ENCODE assay signal across 2 cellular contexts in the genomic region with DNA sequence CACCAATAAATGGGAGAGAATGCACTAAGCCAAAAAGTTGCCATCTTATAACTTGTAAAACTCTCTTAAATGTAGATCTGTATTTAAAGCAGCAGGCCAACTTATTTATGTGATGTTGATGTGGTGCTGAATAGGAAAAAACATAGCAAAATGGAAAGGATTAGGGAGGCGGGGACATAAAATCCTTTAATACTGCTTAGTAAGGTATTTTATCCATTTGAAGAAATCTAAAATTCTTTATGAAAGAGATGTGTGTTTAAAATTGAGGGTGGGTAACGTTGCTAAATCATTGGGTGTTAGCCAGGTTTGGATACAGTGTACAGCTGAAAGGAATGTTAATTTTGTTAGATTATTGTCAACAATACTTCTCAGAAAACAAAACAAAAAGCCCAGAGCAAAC.
A peak's percentile ranks its signal among the peaks of the same experiment; 100 is the strongest.
TF ChIP-seq lines count a peak whose summit lies in the region.

No MANE protein-coding gene starts in this region.

TF ChIP-seq in HepG2, 621 proteins besides CTCF, POLR2A, EP300 and RAD21:
- TF ChIP-seq, protein P1, sequence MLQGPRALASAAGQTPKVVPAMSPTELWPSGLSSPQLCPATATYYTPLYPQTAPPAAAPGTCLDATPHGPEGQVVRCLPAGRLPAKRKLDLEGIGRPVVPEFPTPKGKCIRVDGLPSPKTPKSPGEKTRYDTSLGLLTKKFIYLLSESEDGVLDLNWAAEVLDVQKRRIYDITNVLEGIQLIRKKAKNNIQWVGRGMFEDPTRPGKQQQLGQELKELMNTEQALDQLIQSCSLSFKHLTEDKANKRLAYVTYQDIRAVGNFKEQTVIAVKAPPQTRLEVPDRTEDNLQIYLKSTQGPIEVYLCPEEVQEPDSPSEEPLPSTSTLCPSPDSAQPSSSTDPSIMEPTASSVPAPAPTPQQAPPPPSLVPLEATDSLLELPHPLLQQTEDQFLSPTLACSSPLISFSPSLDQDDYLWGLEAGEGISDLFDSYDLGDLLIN (CRISPR knock-in tag; IDR thresholded peaks at IDR 0.05; ENCODE audit: borderline replicate concordance) = no peak
- TF ChIP-seq MAFF (IDR thresholded peaks at IDR 0.05; ENCODE audit: low read depth, low read length) (peak; percentile 63), SP5 (CRISPR knock-in tag; IDR thresholded peaks at IDR 0.05; ENCODE audit: borderline replicate concordance, low read depth) (no peak), MAFK (conservative IDR thresholded peaks at IDR 0.05 in 1 of 2, IDR thresholded peaks at IDR 0.05 in 1 of 2; ENCODE audit: low read length in 2 of 2) (peak; percentile 48 to 79; a peak in 2 of 4 replicates), ZBTB7B (CRISPR knock-in tag; IDR thresholded peaks at IDR 0.05) (no peak)
- TF ChIP-seq, protein P2, sequence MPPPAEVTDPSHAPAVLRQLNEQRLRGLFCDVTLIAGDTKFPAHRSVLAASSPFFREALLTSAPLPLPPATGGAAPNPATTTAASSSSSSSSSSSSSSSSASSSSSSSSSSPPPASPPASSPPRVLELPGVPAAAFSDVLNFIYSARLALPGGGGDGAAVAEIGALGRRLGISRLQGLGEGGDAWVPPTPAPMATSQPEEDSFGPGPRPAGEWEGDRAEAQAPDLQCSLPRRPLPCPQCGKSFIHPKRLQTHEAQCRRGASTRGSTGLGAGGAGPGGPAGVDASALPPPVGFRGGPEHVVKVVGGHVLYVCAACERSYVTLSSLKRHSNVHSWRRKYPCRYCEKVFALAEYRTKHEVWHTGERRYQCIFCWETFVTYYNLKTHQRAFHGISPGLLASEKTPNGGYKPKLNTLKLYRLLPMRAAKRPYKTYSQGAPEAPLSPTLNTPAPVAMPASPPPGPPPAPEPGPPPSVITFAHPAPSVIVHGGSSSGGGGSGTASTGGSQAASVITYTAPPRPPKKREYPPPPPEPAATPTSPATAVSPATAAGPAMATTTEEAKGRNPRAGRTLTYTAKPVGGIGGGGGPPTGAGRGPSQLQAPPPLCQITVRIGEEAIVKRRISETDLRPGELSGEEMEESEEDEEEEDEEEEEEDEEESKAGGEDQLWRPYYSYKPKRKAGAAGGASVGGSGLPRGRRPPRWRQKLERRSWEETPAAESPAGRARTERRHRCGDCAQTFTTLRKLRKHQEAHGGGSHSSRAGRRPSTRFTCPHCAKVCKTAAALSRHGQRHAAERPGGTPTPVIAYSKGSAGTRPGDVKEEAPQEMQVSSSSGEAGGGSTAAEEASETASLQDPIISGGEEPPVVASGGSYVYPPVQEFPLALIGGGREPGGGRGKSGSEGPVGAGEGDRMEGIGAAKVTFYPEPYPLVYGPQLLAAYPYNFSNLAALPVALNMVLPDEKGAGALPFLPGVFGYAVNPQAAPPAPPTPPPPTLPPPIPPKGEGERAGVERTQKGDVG (CRISPR knock-in tag; IDR thresholded peaks at IDR 0.05; ENCODE audit: borderline replicate concordance) = no peak

TF ChIP-seq in WTC11, 78 proteins besides CTCF, POLR2A, EP300 and RAD21:
- TF ChIP-seq JUN (CRISPR knock-in tag; IDR thresholded peaks at IDR 0.05) (no peak), ZBTB21 (CRISPR knock-in tag; IDR thresholded peaks at IDR 0.05; ENCODE audit: borderline replicate concordance) (no peak), NR1H2 (CRISPR knock-in tag; IDR thresholded peaks at IDR 0.05) (no peak), ELF4 (CRISPR knock-in tag; IDR thresholded peaks at IDR 0.05; ENCODE audit: low read depth) (no peak), CREM (CRISPR knock-in tag; IDR thresholded peaks at IDR 0.05) (no peak)
- TF ChIP-seq, protein P3, sequence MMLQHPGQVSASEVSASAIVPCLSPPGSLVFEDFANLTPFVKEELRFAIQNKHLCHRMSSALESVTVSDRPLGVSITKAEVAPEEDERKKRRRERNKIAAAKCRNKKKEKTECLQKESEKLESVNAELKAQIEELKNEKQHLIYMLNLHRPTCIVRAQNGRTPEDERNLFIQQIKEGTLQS (CRISPR knock-in tag; conservative IDR thresholded peaks at IDR 0.05) = no peak
- TF ChIP-seq, protein P4, sequence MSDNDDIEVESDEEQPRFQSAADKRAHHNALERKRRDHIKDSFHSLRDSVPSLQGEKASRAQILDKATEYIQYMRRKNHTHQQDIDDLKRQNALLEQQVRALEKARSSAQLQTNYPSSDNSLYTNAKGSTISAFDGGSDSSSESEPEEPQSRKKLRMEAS (CRISPR knock-in tag; IDR thresholded peaks at IDR 0.05) = no peak
- TF ChIP-seq, protein P5, sequence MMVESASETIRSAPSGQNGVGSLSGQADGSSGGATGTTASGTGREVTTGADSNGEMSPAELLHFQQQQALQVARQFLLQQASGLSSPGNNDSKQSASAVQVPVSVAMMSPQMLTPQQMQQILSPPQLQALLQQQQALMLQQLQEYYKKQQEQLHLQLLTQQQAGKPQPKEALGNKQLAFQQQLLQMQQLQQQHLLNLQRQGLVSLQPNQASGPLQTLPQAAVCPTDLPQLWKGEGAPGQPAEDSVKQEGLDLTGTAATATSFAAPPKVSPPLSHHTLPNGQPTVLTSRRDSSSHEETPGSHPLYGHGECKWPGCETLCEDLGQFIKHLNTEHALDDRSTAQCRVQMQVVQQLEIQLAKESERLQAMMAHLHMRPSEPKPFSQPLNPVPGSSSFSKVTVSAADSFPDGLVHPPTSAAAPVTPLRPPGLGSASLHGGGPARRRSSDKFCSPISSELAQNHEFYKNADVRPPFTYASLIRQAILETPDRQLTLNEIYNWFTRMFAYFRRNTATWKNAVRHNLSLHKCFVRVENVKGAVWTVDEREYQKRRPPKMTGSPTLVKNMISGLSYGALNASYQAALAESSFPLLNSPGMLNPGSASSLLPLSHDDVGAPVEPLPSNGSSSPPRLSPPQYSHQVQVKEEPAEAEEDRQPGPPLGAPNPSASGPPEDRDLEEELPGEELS (CRISPR knock-in tag; IDR thresholded peaks at IDR 0.05) = no peak
